In genomic region chr1:2098839-2099785, GRCh38 we compare ENCODE assay signal across 14 cellular contexts. TPM values are rescaled to one million over a fixed set of nuclear protein-coding genes. Genes with fewer than 3 reads are reported as not detected.
DNase-seq lines count a peak whose midpoint lies in the region; ATAC-seq lines count a peak whose summit lies in the region.
"Had no signal": no experiment of that assay in that cellular context is flagged by ENCODE, and none has a peak within 500 bp of the region (broad histone marks: within the 10 kb centered on the region; RNA-seq: fewer than 3 reads in every experiment).

No MANE protein-coding gene starts in this region.

- intact Hi-C loops in Right ventricle myocardium inferior (cut with DNase I) (no loop called here), cardiac septum (cut with DNase I) (no loop called here)

- DNase-seq in Right ventricle myocardium inferior (ENCODE audit: missing footprints): peak; percentile 22
- DNase-seq in cardiac septum (ENCODE audit: low spot score): no peak
- DNase-seq in middle frontal gyrus (ENCODE audit: extremely low spot score, low spot score): peak; percentile 61
- DNase-seq in superior temporal gyrus (ENCODE audit: extremely low spot score): peak; percentile 95
- DNase-seq: activated CD4-positive, CD25-positive, alpha-beta regulatory T cell treated with anti-CD3 and anti-CD28 coated beads, Interleukin-2, amount 50 U/mL, for 72 hours; CD4-positive, CD25-positive, alpha-beta regulatory T cell; effector CD8-positive, alpha-beta T cell; SK-N-SH; T-helper 9 cell had no signal

- ATAC-seq in Right ventricle myocardium inferior (no peak), esophagus mucosa (peak; percentile 5), GM21526 (IDR thresholded peaks at IDR 0.05; ENCODE audit: low FRiP score, unreplicated experiment) (no peak), HG02678 (IDR thresholded peaks at IDR 0.05; ENCODE audit: unreplicated experiment) (no peak), GM18861 (IDR thresholded peaks at IDR 0.05; ENCODE audit: unreplicated experiment) (no peak)
- ATAC-seq: HepG2 had no signal

RNA-seq across cellular contexts. Expression of gene PRKCZ, which starts 48.9 kb away (rescaled TPM):
- 16.4 TPM for total RNA-seq in Right ventricle myocardium inferior
- 13.9 TPM for total RNA-seq in cardiac septum
- total RNA-seq in esophagus mucosa: 21.3 TPM
